1 cellular context compared by ENCODE assay signal in genomic region chr1:223678841-223679240, GRCh38.
TF ChIP-seq lines count a peak whose summit lies in the region.

No MANE protein-coding gene starts in this region.

TF ChIP-seq in K562, 482 proteins besides CTCF, POLR2A, EP300 and RAD21 (continued from another document and continues in another):
- TF ChIP-seq GTF3C2 (IDR thresholded peaks at IDR 0.05; ENCODE audit: borderline replicate concordance, extremely low read depth, insufficient read length) (no peak), ETV1 (tag; conservative IDR thresholded peaks at IDR 0.05; ENCODE audit: low read depth) (peak; percentile 68; the same call in 1 of the 2 replicates), ZNF511 (CRISPR knock-in tag; IDR thresholded peaks at IDR 0.05) (no peak), MIER1 (IDR thresholded peaks at IDR 0.05; ENCODE audit: low read depth) (no peak), ESRRB (CRISPR knock-in tag; IDR thresholded peaks at IDR 0.05; ENCODE audit: borderline replicate concordance) (no peak), RBM34 (IDR thresholded peaks at IDR 0.05; ENCODE audit: borderline replicate concordance, insufficient read depth, low read length) (no peak), RBM39 (optimal IDR thresholded peaks at IDR 0.05; ENCODE audit: low read depth, low read length) (no peak), TCF15 (CRISPR knock-in tag; IDR thresholded peaks at IDR 0.05) (no peak), CBX5 (IDR thresholded peaks at IDR 0.05; ENCODE audit: borderline replicate concordance, low read depth) (0 out of 2 replicates have a peak, but pooled peaks have one; percentile 47), POU5F1 (IDR thresholded peaks at IDR 0.05; ENCODE audit: borderline replicate concordance, low read depth, low read length, partially characterized antibody) (no peak), FIP1L1 (IDR thresholded peaks at IDR 0.05; ENCODE audit: low read depth, low read length, poor library complexity, severe bottlenecking) (no peak), ZNF24 (IDR thresholded peaks at IDR 0.05) (peak; percentile 98), MCM2 (IDR thresholded peaks at IDR 0.05; ENCODE audit: low read depth) (no peak), HDAC3 (IDR thresholded peaks at IDR 0.05; ENCODE audit: borderline replicate concordance, partially characterized antibody) (peak; percentile 82), MAFK (IDR thresholded peaks at IDR 0.05; ENCODE audit: low read length) (peak; percentile 21; the same call in 1 of the 2 replicates), XRCC3 (IDR thresholded peaks at IDR 0.05) (no peak), MCM5 (IDR thresholded peaks at IDR 0.05; ENCODE audit: low read depth) (no peak), NCOA1 (IDR thresholded peaks at IDR 0.05; ENCODE audit: low read depth) (no peak), HDGF (IDR thresholded peaks at IDR 0.05) (no peak), BRF1 (IDR thresholded peaks at IDR 0.05; ENCODE audit: borderline replicate concordance, extremely low read depth, insufficient read length) (no peak), ZNF124 (CRISPR knock-in tag; IDR thresholded peaks at IDR 0.05) (no peak), U2AF2 (optimal IDR thresholded peaks at IDR 0.05; ENCODE audit: low read depth, low read length) (no peak), CEBPB (tag; IDR thresholded peaks at IDR 0.05) (peak; percentile 90), SNIP1 (IDR thresholded peaks at IDR 0.05; ENCODE audit: low read depth) (no peak), CCAR2 (IDR thresholded peaks at IDR 0.05; ENCODE audit: low read depth, low read length) (no peak), EGR1 (conservative IDR thresholded peaks at IDR 0.05) (peak; percentile 21; the same call in 1 of the 2 replicates), DMBX1 (CRISPR knock-in tag; IDR thresholded peaks at IDR 0.05; ENCODE audit: borderline replicate concordance) (peak; percentile 89), DDX20 (tag; IDR thresholded peaks at IDR 0.05; ENCODE audit: low read depth) (no peak), ZNF699 (CRISPR knock-in tag; IDR thresholded peaks at IDR 0.05; ENCODE audit: insufficient replicate concordance) (no peak), ZNF3 (CRISPR knock-in tag; IDR thresholded peaks at IDR 0.05) (no peak), ZNF134 (CRISPR knock-in tag; conservative IDR thresholded peaks at IDR 0.05) (no peak), ARID4B (CRISPR knock-in tag; IDR thresholded peaks at IDR 0.05) (no peak), SP2 (IDR thresholded peaks at IDR 0.05; ENCODE audit: extremely low read depth, low read depth, low read length, poor library complexity, severe bottlenecking) (no peak), KAT8 (IDR thresholded peaks at IDR 0.05; ENCODE audit: low read depth) (no peak), ZC3H4 (CRISPR knock-in tag; IDR thresholded peaks at IDR 0.05; ENCODE audit: borderline replicate concordance) (no peak), ARID1B (IDR thresholded peaks at IDR 0.05) (peak; percentile 94), JUND (IDR thresholded peaks at IDR 0.05; ENCODE audit: borderline replicate concordance, low read depth, low read length) (peak; percentile 89), JUND (tag; IDR thresholded peaks at IDR 0.05; ENCODE audit: borderline replicate concordance, low read depth, low read length) (peak; percentile 90; the same call in 2 of the 3 replicates), STAG1 (CRISPR knock-in tag; IDR thresholded peaks at IDR 0.05; ENCODE audit: borderline replicate concordance) (no peak), DIDO1 (tag; IDR thresholded peaks at IDR 0.05; ENCODE audit: low read depth) (no peak), IRF2 (CRISPR knock-in tag; IDR thresholded peaks at IDR 0.05) (no peak), ZNF175 (CRISPR knock-in tag; IDR thresholded peaks at IDR 0.05; ENCODE audit: low read depth) (peak; percentile 88), RB1 (IDR thresholded peaks at IDR 0.05; ENCODE audit: low read depth) (no peak), FOXA3 (CRISPR knock-in tag; conservative IDR thresholded peaks at IDR 0.05 in 1 of 2, IDR thresholded peaks at IDR 0.05 in 1 of 2) (no peak)
- TF ChIP-seq, protein P1, sequence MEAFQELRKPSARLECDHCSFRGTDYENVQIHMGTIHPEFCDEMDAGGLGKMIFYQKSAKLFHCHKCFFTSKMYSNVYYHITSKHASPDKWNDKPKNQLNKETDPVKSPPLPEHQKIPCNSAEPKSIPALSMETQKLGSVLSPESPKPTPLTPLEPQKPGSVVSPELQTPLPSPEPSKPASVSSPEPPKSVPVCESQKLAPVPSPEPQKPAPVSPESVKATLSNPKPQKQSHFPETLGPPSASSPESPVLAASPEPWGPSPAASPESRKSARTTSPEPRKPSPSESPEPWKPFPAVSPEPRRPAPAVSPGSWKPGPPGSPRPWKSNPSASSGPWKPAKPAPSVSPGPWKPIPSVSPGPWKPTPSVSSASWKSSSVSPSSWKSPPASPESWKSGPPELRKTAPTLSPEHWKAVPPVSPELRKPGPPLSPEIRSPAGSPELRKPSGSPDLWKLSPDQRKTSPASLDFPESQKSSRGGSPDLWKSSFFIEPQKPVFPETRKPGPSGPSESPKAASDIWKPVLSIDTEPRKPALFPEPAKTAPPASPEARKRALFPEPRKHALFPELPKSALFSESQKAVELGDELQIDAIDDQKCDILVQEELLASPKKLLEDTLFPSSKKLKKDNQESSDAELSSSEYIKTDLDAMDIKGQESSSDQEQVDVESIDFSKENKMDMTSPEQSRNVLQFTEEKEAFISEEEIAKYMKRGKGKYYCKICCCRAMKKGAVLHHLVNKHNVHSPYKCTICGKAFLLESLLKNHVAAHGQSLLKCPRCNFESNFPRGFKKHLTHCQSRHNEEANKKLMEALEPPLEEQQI (IDR thresholded peaks at IDR 0.05), result no peak
- TF ChIP-seq, protein P2, sequence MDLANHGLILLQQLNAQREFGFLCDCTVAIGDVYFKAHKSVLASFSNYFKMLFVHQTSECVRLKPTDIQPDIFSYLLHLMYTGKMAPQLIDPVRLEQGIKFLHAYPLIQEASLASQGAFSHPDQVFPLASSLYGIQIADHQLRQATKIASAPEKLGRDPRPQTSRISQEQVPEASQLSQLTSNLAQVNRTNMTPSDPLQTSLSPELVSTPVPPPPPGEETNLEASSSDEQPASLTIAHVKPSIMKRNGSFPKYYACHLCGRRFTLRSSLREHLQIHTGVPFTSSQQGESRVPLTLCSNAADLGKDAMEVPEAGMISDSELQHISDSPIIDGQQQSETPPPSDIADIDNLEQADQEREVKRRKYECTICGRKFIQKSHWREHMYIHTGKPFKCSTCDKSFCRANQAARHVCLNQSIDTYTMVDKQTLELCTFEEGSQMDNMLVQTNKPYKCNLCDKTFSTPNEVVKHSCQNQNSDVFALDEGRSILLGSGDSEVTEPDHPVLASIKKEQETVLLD (IDR thresholded peaks at IDR 0.05), result no peak
- TF ChIP-seq, protein P3, sequence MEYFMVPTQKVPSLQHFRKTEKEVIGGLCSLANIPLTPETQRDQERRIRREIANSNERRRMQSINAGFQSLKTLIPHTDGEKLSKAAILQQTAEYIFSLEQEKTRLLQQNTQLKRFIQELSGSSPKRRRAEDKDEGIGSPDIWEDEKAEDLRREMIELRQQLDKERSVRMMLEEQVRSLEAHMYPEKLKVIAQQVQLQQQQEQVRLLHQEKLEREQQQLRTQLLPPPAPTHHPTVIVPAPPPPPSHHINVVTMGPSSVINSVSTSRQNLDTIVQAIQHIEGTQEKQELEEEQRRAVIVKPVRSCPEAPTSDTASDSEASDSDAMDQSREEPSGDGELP (CRISPR knock-in tag; IDR thresholded peaks at IDR 0.05; ENCODE audit: borderline replicate concordance), result peak; percentile 97
- TF ChIP-seq, protein P4, sequence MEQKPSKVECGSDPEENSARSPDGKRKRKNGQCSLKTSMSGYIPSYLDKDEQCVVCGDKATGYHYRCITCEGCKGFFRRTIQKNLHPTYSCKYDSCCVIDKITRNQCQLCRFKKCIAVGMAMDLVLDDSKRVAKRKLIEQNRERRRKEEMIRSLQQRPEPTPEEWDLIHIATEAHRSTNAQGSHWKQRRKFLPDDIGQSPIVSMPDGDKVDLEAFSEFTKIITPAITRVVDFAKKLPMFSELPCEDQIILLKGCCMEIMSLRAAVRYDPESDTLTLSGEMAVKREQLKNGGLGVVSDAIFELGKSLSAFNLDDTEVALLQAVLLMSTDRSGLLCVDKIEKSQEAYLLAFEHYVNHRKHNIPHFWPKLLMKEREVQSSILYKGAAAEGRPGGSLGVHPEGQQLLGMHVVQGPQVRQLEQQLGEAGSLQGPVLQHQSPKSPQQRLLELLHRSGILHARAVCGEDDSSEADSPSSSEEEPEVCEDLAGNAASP (IDR thresholded peaks at IDR 0.05), result no peak
- TF ChIP-seq, protein P5, sequence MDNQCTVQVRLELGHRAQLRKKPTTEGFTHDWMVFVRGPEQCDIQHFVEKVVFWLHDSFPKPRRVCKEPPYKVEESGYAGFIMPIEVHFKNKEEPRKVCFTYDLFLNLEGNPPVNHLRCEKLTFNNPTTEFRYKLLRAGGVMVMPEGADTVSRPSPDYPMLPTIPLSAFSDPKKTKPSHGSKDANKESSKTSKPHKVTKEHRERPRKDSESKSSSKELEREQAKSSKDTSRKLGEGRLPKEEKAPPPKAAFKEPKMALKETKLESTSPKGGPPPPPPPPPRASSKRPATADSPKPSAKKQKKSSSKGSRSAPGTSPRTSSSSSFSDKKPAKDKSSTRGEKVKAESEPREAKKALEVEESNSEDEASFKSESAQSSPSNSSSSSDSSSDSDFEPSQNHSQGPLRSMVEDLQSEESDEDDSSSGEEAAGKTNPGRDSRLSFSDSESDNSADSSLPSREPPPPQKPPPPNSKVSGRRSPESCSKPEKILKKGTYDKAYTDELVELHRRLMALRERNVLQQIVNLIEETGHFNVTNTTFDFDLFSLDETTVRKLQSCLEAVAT (IDR thresholded peaks at IDR 0.05), result no peak
- TF ChIP-seq, protein P6, sequence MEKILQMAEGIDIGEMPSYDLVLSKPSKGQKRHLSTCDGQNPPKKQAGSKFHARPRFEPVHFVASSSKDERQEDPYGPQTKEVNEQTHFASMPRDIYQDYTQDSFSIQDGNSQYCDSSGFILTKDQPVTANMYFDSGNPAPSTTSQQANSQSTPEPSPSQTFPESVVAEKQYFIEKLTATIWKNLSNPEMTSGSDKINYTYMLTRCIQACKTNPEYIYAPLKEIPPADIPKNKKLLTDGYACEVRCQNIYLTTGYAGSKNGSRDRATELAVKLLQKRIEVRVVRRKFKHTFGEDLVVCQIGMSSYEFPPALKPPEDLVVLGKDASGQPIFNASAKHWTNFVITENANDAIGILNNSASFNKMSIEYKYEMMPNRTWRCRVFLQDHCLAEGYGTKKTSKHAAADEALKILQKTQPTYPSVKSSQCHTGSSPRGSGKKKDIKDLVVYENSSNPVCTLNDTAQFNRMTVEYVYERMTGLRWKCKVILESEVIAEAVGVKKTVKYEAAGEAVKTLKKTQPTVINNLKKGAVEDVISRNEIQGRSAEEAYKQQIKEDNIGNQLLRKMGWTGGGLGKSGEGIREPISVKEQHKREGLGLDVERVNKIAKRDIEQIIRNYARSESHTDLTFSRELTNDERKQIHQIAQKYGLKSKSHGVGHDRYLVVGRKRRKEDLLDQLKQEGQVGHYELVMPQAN (IDR thresholded peaks at IDR 0.05; ENCODE audit: borderline replicate concordance), result no peak
